In genomic region chr6:875012-875411, GRCh38 we compare ENCODE assay signal across 30 cellular contexts.
"Had no signal": no experiment of that assay in that cellular context is flagged by ENCODE, and none has a peak within 500 bp of the region (broad histone marks: within the 10 kb centered on the region; RNA-seq: fewer than 3 reads in every experiment).

No MANE protein-coding gene starts in this region.

- H3K27me3 ChIP-seq: neural progenitor cell, right lobe of liver, testis, thyroid gland, transverse colon, upper lobe of left lung, vagina had no signal

- DNase-seq: hypothalamus; immature natural killer cell; kidney; left colon; left lung; lower lobe of right lung; mammary epithelial cell; mesenchymal stem cell; naive thymus-derived CD8-positive, alpha-beta T cell; nephron progenitor cell; occipital lobe; psoas muscle; right lobe of liver; stimulated activated CD4-positive, alpha-beta T cell treated with anti-CD3 and anti-CD28 coated beads, Interleukin-1b, Interleukin-23, amount 100 ng/mL, for 48 hours; stimulated activated CD4-positive, alpha-beta T cell treated with anti-CD3 and anti-CD28 coated beads, Interleukin-2, amount 100 ng/mL, for 48 hours; stimulated activated CD4-positive, alpha-beta T cell treated with anti-CD3 and anti-CD28 coated beads, Interleukin-4, amount 100 ng/mL, for 4 hours; stimulated activated CD8-positive, alpha-beta memory T cell treated with anti-CD3 and anti-CD28 coated beads, Interleukin-4, amount 100 ng/mL, for 48 hours; stimulated activated naive CD4-positive, alpha-beta T cell treated with Interleukin-2 at 50 U/mL for 16 hours; stimulated activated naive CD8-positive, alpha-beta T cell treated with anti-CD3 and anti-CD28 coated beads, Interleukin-15, amount 100 ng/mL, for 72 hours; substantia nigra; testis; thyroid gland; transverse colon; upper lobe of left lung had no signal

- H3K9me3 ChIP-seq: left lung, lower lobe of right lung, neutrophil, psoas muscle, right lobe of liver, testis, thyroid gland, transverse colon, upper lobe of left lung, vagina had no signal

- H3K4me1 ChIP-seq: left lung, lower lobe of right lung, neural progenitor cell, parathyroid adenoma, psoas muscle, right lobe of liver, testis, thyroid gland, transverse colon, upper lobe of left lung, vagina had no signal

- H2AFZ ChIP-seq: neural progenitor cell, parathyroid adenoma had no signal

- ATAC-seq: left colon; left lung; lower lobe of right lung; naive thymus-derived CD8-positive, alpha-beta T cell; psoas muscle; right lobe of liver; stimulated activated memory B cell treated with anti-CD40 and anti-IgM and Interleukin-4, amounts not matched to agents 10 μg/mL and 1 μg/mL and 100 μg/mL, for 72 hours; stimulated activated naive CD8-positive, alpha-beta T cell treated with anti-CD3 and anti-CD28 coated beads, Interleukin-15, amount 100 ng/mL, for 72 hours had no signal

- H3K4me2 ChIP-seq: neural progenitor cell, smooth muscle cell had no signal

- H3K36me3 ChIP-seq: left lung, lower lobe of right lung, neural progenitor cell, neutrophil, right lobe of liver, thyroid gland, transverse colon, upper lobe of left lung, vagina had no signal

- H3K27ac ChIP-seq: left lung, lower lobe of right lung, neural progenitor cell, neutrophil, parathyroid adenoma, psoas muscle, right lobe of liver, testis, thyroid gland, transverse colon, upper lobe of left lung, vagina had no signal

- H3K4me3 ChIP-seq: left lung, lower lobe of right lung, neural progenitor cell, psoas muscle, right lobe of liver, smooth muscle cell, testis, thyroid gland, transverse colon, upper lobe of left lung, vagina had no signal

- H3K79me2 ChIP-seq: parathyroid adenoma had no signal

- H3K9ac ChIP-seq: neural progenitor cell, parathyroid adenoma had no signal
